Comparison of ENCODE assay signal across 15 cellular contexts in the genomic region with DNA sequence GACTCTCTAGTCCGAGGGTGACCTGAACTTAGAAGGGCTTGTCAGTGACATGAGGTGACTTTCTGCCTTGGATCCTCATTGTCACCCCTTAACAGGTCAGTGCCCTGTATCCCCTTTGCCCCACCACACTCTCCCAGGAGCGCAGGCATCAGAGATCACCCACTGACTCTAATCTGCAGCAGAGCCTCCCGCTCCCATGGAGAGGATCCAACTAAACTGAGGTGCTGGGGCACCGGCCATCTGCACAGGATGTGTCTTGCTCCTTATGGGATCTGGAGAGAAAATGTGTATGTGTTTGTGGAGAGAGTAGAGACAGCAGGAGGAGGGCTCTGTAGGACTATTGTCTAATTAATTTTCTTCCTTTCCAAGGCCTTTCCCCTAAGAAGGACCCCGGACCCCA.
"Had no signal": no experiment of that assay in that cellular context is flagged by ENCODE, and none has a peak within 500 bp of the region (broad histone marks: within the 10 kb centered on the region; RNA-seq: fewer than 3 reads in every experiment).

No MANE protein-coding gene starts in this region.

- H3K36me3 Mint-ChIP-seq: naive thymus-derived CD8-positive, alpha-beta T cell; stimulated activated effector memory CD8-positive, alpha-beta T cell treated with anti-CD3 and anti-CD28 coated beads, Interleukin-12 subunit alpha, Interleukin-12 subunit beta, amount 100 ng/mL, for 72 hours had no signal

- H3K4me3 Mint-ChIP-seq: effector memory CD8-positive, alpha-beta T cell; naive thymus-derived CD8-positive, alpha-beta T cell; neural progenitor cell; stimulated activated effector memory CD8-positive, alpha-beta T cell treated with anti-CD3 and anti-CD28 coated beads, Interleukin-12 subunit alpha, Interleukin-12 subunit beta, amount 100 ng/mL, for 72 hours; type B pancreatic cell had no signal

- H3K9me3 Mint-ChIP-seq: effector memory CD8-positive, alpha-beta T cell; naive thymus-derived CD8-positive, alpha-beta T cell; neural progenitor cell; stimulated activated effector memory CD8-positive, alpha-beta T cell treated with anti-CD3 and anti-CD28 coated beads, Interleukin-12 subunit alpha, Interleukin-12 subunit beta, amount 100 ng/mL, for 72 hours; type B pancreatic cell had no signal

- H3K27me3 Mint-ChIP-seq: type B pancreatic cell had no signal

- H3K4me1 Mint-ChIP-seq: naive thymus-derived CD8-positive, alpha-beta T cell; neural progenitor cell had no signal

- DNase-seq: cortex of kidney; effector memory CD8-positive, alpha-beta T cell; left ventricle myocardium superior; lower lobe of right lung; naive thymus-derived CD8-positive, alpha-beta T cell; stimulated activated CD4-positive, alpha-beta T cell treated with anti-CD3 and anti-CD28 coated beads, Interleukin-2, amount 100 ng/mL, for 24 hours; stimulated activated CD4-positive, alpha-beta T cell treated with anti-CD3 and anti-CD28 coated beads, Interleukin-4, amount 100 ng/mL, for 24 hours; stimulated activated naive CD8-positive, alpha-beta T cell treated with anti-CD3 and anti-CD28 coated beads, Interleukin-15, Interleukin-2, amounts not matched to agents 100 U/mL and 50 U/mL, for 24 hours; substantia nigra; testis; tibial artery had no signal

- H3K27ac Mint-ChIP-seq: effector memory CD8-positive, alpha-beta T cell; naive thymus-derived CD8-positive, alpha-beta T cell; neural progenitor cell; stimulated activated effector memory CD8-positive, alpha-beta T cell treated with anti-CD3 and anti-CD28 coated beads, Interleukin-12 subunit alpha, Interleukin-12 subunit beta, amount 100 ng/mL, for 72 hours; type B pancreatic cell had no signal

- ATAC-seq: effector memory CD8-positive, alpha-beta T cell; left ventricle myocardium superior; lower lobe of right lung; naive thymus-derived CD8-positive, alpha-beta T cell; sciatic nerve; stimulated activated effector memory CD8-positive, alpha-beta T cell treated with anti-CD3 and anti-CD28 coated beads, Interleukin-12 subunit alpha, Interleukin-12 subunit beta, amount 100 ng/mL, for 72 hours; stimulated activated naive CD8-positive, alpha-beta T cell treated with anti-CD3 and anti-CD28 coated beads, Interleukin-15, Interleukin-2, amounts not matched to agents 100 U/mL and 50 U/mL, for 24 hours had no signal
